In the genomic region with DNA sequence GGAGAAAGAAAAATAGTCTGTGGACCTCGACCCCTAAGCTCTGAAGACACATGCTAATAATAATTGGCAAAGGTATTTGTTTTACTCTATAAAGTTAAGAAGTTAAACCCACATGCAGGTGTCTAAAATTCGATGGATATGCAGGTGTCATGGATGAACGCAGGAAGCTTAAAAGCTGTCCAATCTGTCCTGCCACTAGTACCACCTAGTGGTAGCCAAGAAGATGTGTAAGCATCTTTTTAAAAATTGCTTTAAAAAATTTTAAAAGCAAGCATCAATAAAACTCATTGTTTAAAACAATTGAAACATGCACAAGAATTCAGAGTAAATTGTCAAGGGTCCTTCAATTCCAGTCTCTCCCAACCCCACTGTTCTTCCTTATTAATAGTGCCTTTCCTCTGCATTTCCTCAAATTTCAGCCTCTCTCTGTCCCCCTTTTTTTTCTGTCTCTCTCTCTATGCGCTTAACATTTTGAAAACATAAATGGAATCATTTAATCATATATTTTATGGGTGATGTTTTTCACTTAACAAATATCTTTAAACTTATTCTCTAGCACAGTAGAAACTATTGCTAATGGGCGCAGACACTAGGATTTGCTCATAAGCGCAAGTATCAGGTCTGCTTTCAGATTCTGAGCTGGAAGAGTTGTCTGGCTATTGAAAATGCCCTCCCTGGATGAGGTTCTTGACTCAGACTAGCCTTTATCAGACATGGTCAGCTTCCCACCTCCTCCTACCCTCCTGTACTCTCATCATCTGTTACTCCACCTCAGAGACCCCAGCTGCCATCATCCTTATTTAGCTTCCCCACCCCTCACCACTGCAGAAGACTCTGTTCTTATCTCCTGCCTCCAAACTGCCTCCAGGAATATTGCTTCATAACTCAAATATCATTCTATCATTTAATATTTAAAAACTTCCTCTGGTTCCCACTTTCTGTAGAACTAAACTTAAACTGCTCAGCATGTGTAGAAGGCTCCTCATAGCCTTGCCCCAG, we compare ENCODE assay signal across 8 cellular contexts. TPM values are rescaled to one million over a fixed set of nuclear protein-coding genes. Genes with fewer than 3 reads are reported as not detected.
A peak's percentile ranks its signal among the peaks of the same experiment; 100 is the strongest.
DNase-seq lines count a peak whose midpoint lies in the region; ATAC-seq and TF ChIP-seq lines count a peak whose summit lies in the region.

No MANE protein-coding gene starts in this region.

- H3K36me3 ChIP-seq in right atrium auricular region (no peaks in the 10 kb centered on the region), SK-N-MC (ENCODE audit: insufficient read depth, low read length) (no peaks in the 10 kb centered on the region)

- ATAC-seq in esophagus mucosa (peak; percentile 62), GM19035 (IDR thresholded peaks at IDR 0.05; ENCODE audit: unreplicated experiment) (no peak)

- TF ChIP-seq CTCF in right atrium auricular region (IDR thresholded peaks at IDR 0.05): peak; percentile 45 to 81
- peak; percentile 77 for TF ChIP-seq CTCF in progenitor cell of endocrine pancreas (IDR thresholded peaks at IDR 0.05; ENCODE audit: unreplicated experiment)

- peaks cover 32% of the 10 kb centered on the region for H3K27me3 Mint-ChIP-seq in progenitor cell of endocrine pancreas

- H3K36me3 Mint-ChIP-seq in progenitor cell of endocrine pancreas (ENCODE audit: insufficient read depth): no peaks in the 10 kb centered on the region

- H3K4me3 Mint-ChIP-seq in progenitor cell of endocrine pancreas (ENCODE audit: low read depth): no peak overlapping the region

- H3K27me3 ChIP-seq in right atrium auricular region: no peaks in the 10 kb centered on the region

- no peaks in the 10 kb centered on the region for H3K9me3 ChIP-seq in right atrium auricular region
- no peaks in the 10 kb centered on the region for H3K9me3 ChIP-seq in SK-N-MC (ENCODE audit: low read depth, low read length)

- no peak overlapping the region for H3K27ac Mint-ChIP-seq in progenitor cell of endocrine pancreas

- intact Hi-C loops in cardiac septum (cut with DNase I): loop anchor here (2.0 to 10.0 kb wide), 3 partner anchors 86 to 162 kb away; no protein-coding TSS in a partner anchor

- peaks cover 0 to 15% of the 10 kb centered on the region in 2 donors for H3K4me1 ChIP-seq in right atrium auricular region

- H3K4me3 ChIP-seq in right atrium auricular region: no peak overlapping the region
- H3K4me3 ChIP-seq in SK-N-MC: peak overlapping the region; percentile 45

- H3K27ac ChIP-seq in right atrium auricular region: no peak overlapping the region
- 0 out of 2 replicates have a peak overlapping the region, but pooled peaks have one; percentile 68 for H3K27ac ChIP-seq in SK-N-MC

- no peaks in the 10 kb centered on the region for H3K9me3 Mint-ChIP-seq in progenitor cell of endocrine pancreas (ENCODE audit: low read depth)

- peaks cover 14% of the 10 kb centered on the region for H3K4me1 Mint-ChIP-seq in progenitor cell of endocrine pancreas (ENCODE audit: low read depth)

- H3K9ac ChIP-seq in SK-N-MC (ENCODE audit: insufficient read length): no peak overlapping the region

- DNase-seq in right atrium auricular region (ENCODE audit: low spot score) (no peak), cardiac septum (ENCODE audit: low spot score) (no peak), HPDE6-E6E7 (ENCODE audit: extremely low spot score) (peak; percentile 33), SK-N-MC (ENCODE audit: low read depth, low spot score) (no peak), progenitor cell of endocrine pancreas (ENCODE audit: low spot score, unreplicated experiment) (no peak)
- DNase-seq in activated CD4-positive, CD25-positive, alpha-beta regulatory T cell (lab: John Stamatoyannopoulos, UW): no peak

RNA-seq across cellular contexts. Expression of a gene that starts 30.8 kb away (rescaled TPM):
- total RNA-seq in right atrium auricular region (10 to 100 TPM; 16.7 to 18.4 TPM), cardiac septum (33.4 TPM), esophagus mucosa (40.8 TPM), progenitor cell of endocrine pancreas (44.1 and 48.5 TPM in 2 replicates)

RNA-seq across cellular contexts. Expression of a gene that starts 36.6 kb away (rescaled TPM):
- 10 to 100 TPM in 1 of 2 donors, 1 to 10 TPM in 1; 9.9 to 24.9 TPM for total RNA-seq in right atrium auricular region
- total RNA-seq in cardiac septum: 10.1 TPM
- total RNA-seq in esophagus mucosa: 1.6 TPM
- total RNA-seq in progenitor cell of endocrine pancreas: not detected in 2 replicates
